Comparison of ENCODE assay signal across 15 cellular contexts in the genomic region with DNA sequence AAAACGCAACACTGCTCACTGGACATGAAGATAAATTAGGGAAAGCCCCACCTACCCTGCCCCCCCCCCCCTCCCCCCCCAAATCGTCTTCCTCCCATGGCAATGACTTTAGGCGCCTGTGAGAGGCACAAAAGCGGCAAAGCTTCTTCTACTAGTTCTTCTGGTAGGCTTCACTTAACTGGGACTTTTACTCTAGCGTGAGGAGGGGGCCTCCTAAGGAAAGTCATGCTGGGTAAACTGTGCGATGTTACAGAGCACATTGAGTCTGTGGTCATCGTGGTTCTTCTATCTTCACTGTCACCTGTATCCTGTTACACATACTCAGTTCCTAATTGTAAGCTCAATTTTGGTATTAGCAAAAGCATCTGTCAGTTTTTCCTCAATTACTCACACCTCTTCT. TPM values are rescaled to one million over a fixed set of nuclear protein-coding genes. Genes with fewer than 3 reads are reported as not detected.
A peak's percentile ranks its signal among the peaks of the same experiment; 100 is the strongest.
DNase-seq lines count a peak whose midpoint lies in the region; ATAC-seq, FAIRE-seq and TF ChIP-seq lines count a peak whose summit lies in the region.
"Had no signal": no experiment of that assay in that cellular context is flagged by ENCODE, and none has a peak within 500 bp of the region (broad histone marks: within the 10 kb centered on the region; RNA-seq: fewer than 3 reads in every experiment).

No MANE protein-coding gene starts in this region.

- no peak overlapping the region for H2AFZ ChIP-seq in K562 (ENCODE audit: low read depth, low read length)

- H3K4me3 ChIP-seq in left ventricle myocardium inferior = no peak overlapping the region
- H3K4me3 ChIP-seq in K562 = no peak overlapping the region

- ATAC-seq in Right ventricle myocardium inferior (no peak), K562 (peak; percentile 41), left colon (no peak)
- ATAC-seq in stimulated activated effector memory CD8-positive, alpha-beta T cell treated with anti-CD3 and anti-CD28 coated beads, Interleukin-12 subunit alpha, Interleukin-12 subunit beta, amount 100 ng/mL, for 72 hours = peak; percentile 60
- ATAC-seq: Panc1 had no signal

- no peak overlapping the region for H3K9ac ChIP-seq in K562 (ENCODE audit: insufficient read depth in 1 of 2, low read depth in 2 of 2, low read length in 2 of 2)

- in situ Hi-C loops in K562 (cut with MboI) = no loop called here

- 29% methylated on average over 6 of the region's 7 CpGs for WGBS in K562 (ENCODE audit: insufficient coverage, low coverage, missing lambda C conversion rate)

- peak overlapping the region; percentile 9; the same call in 1 of the 2 replicates for H3K4me2 ChIP-seq in K562 (ENCODE audit: insufficient read depth, low read length)

- no peak for TF ChIP-seq CTCF in left ventricle myocardium inferior (IDR thresholded peaks at IDR 0.05; ENCODE audit: borderline replicate concordance)
- TF ChIP-seq CTCF in K562 (IDR thresholded peaks at IDR 0.05 in 2 of 3, conservative IDR thresholded peaks at IDR 0.05 in 1 of 3; ENCODE audit: insufficient read depth in 2 of 3, low read depth in 1 of 3, low read length in 3 of 3) = no peak
- no peak for TF ChIP-seq CTCF in Calu3 (IDR thresholded peaks at IDR 0.05; ENCODE audit: unreplicated experiment)

- H3K4me1 ChIP-seq in left ventricle myocardium inferior (peaks cover 96% of the 10 kb centered on the region), K562 (replicated peaks in 1 of 2; ENCODE audit: control insufficient read depth in 2 of 2, insufficient read depth in 2 of 2, low read length in 2 of 2) (peaks cover 10 to 18% of the 10 kb centered on the region in 2 experiments)

- DNase-seq in left ventricle myocardium inferior (no peak), Right ventricle myocardium inferior (ENCODE audit: missing footprints) (no peak), Kasumi-1 (lab: John Stamatoyannopoulos, UW) (peak; percentile 88 to 94), K562 (ENCODE audit: extremely low read depth in 1 of 4, low spot score in 3 of 4) (peak in 3 of 4 experiments; percentile 51 to 59 (median 56)), left colon (no peak), foreskin melanocyte (no peak), Calu3 (no peak)
- DNase-seq in stimulated activated effector memory CD8-positive, alpha-beta T cell treated with anti-CD3 and anti-CD28 coated beads, Interleukin-12 subunit alpha, Interleukin-12 subunit beta, amount 100 ng/mL, for 72 hours (ENCODE audit: low spot score in 2 of 2) = no peak
- DNase-seq: activated CD4-positive, alpha-beta T cell treated with anti-CD3 and anti-CD28 coated beads for 4 hours; activated gamma-delta T cell treated with Interleukin-2 at 50 U/mL for 16 hours; NCI-H2029; NCI-H526; T-cell had no signal

- H3K9me3 ChIP-seq in left ventricle myocardium inferior (replicated peaks) (no peaks in the 10 kb centered on the region), K562 (replicated peaks; ENCODE audit: control insufficient read depth, insufficient read depth, low read depth, low read length) (no peaks in the 10 kb centered on the region)

- peaks cover 56% of the 10 kb centered on the region for H3K36me3 ChIP-seq in left ventricle myocardium inferior
- H3K36me3 ChIP-seq in K562 (ENCODE audit: control insufficient read depth, insufficient read depth, low read length) = peaks cover 89% of the 10 kb centered on the region

- no peaks in the 10 kb centered on the region for H3K27me3 Mint-ChIP-seq in Calu3 (ENCODE audit: unreplicated experiment)
- H3K27me3 Mint-ChIP-seq: T-cell had no signal

- peak; percentile 36; the same call in 1 of the 2 replicates for TF ChIP-seq EP300 in K562 (IDR thresholded peaks at IDR 0.05; ENCODE audit: low read length)

- H3K4me3 Mint-ChIP-seq in stimulated activated effector memory CD8-positive, alpha-beta T cell treated with anti-CD3 and anti-CD28 coated beads, Interleukin-12 subunit alpha, Interleukin-12 subunit beta, amount 100 ng/mL, for 72 hours = no peak overlapping the region
- H3K4me3 Mint-ChIP-seq in Calu3 (ENCODE audit: low read depth, unreplicated experiment) = no peak overlapping the region
- H3K4me3 Mint-ChIP-seq: T-cell had no signal

- no peak for TF ChIP-seq POLR2A in K562 (conservative IDR thresholded peaks at IDR 0.05)

- CTCF ChIA-PET in K562 (lab: Yijun Ruan, JAX; ENCODE audit: low intra/inter-chr PET ratio) (no interaction called here), Calu3 (lab: Charles Lee) (no interaction called here)

- no peaks in the 10 kb centered on the region for H3K9me3 Mint-ChIP-seq in stimulated activated effector memory CD8-positive, alpha-beta T cell treated with anti-CD3 and anti-CD28 coated beads, Interleukin-12 subunit alpha, Interleukin-12 subunit beta, amount 100 ng/mL, for 72 hours
- no peaks in the 10 kb centered on the region for H3K9me3 Mint-ChIP-seq in Calu3 (ENCODE audit: low read depth, unreplicated experiment)
- H3K9me3 Mint-ChIP-seq: T-cell had no signal

- POLR2A ChIA-PET in K562 (lab: Yijun Ruan, JAX) = interaction anchor here (0.5 to 3.0 kb wide), 5 partner anchors 10 to 32 kb away, joined by 3 to 12 read pairs (median 3); no protein-coding TSS in a partner anchor

- peaks cover 88% of the 10 kb centered on the region for H3K36me3 Mint-ChIP-seq in stimulated activated effector memory CD8-positive, alpha-beta T cell treated with anti-CD3 and anti-CD28 coated beads, Interleukin-12 subunit alpha, Interleukin-12 subunit beta, amount 100 ng/mL, for 72 hours
- peaks cover 53% of the 10 kb centered on the region for H3K36me3 Mint-ChIP-seq in Calu3 (ENCODE audit: insufficient read depth, unreplicated experiment)

- H3K27ac ChIP-seq in left ventricle myocardium inferior (replicated peaks) (peak overlapping the region; percentile 60), K562 (ENCODE audit: extremely low read depth, low read depth, low read length) (peak overlapping the region; percentile 33; the same call in 2 of the 3 replicates)

- H3K4me1 Mint-ChIP-seq in stimulated activated effector memory CD8-positive, alpha-beta T cell treated with anti-CD3 and anti-CD28 coated beads, Interleukin-12 subunit alpha, Interleukin-12 subunit beta, amount 100 ng/mL, for 72 hours = peaks cover 49% of the 10 kb centered on the region
- H3K4me1 Mint-ChIP-seq in Calu3 (ENCODE audit: low read depth, unreplicated experiment) = no peaks in the 10 kb centered on the region

- no peak for TF ChIP-seq RAD21 in K562 (CRISPR knock-in tag; conservative IDR thresholded peaks at IDR 0.05 in 1 of 2, IDR thresholded peaks at IDR 0.05 in 1 of 2)

- peaks cover 76% of the 10 kb centered on the region for H3K79me2 ChIP-seq in K562 (ENCODE audit: control insufficient read depth, insufficient read depth, low read length)

- H3K27ac Mint-ChIP-seq in stimulated activated effector memory CD8-positive, alpha-beta T cell treated with anti-CD3 and anti-CD28 coated beads, Interleukin-12 subunit alpha, Interleukin-12 subunit beta, amount 100 ng/mL, for 72 hours = peak overlapping the region; percentile 74
- no peak overlapping the region for H3K27ac Mint-ChIP-seq in Calu3 (ENCODE audit: unreplicated experiment)

- H3K27me3 ChIP-seq in left ventricle myocardium inferior (ENCODE audit: low read depth) = no peaks in the 10 kb centered on the region
- H3K27me3 ChIP-seq in K562 (ENCODE audit: control insufficient read depth in 2 of 2, insufficient read depth in 2 of 2, low read length in 2 of 2) = no peaks in the 10 kb centered on the region

- no peak for FAIRE-seq in K562 (lab: Jason Lieb, UNC)
- FAIRE-seq: endometrium had no signal

- BruUV-seq in K562 (replicated peaks; lab: Mats Ljungman, UMichigan) (no TSS peak), Calu3 (replicated peaks; lab: Mats Ljungman, UMichigan) (no TSS peak)

- H3K9me1 ChIP-seq in K562 (ENCODE audit: control insufficient read depth, insufficient read depth, low read length) = peaks cover 2% of the 10 kb centered on the region

- intact Hi-C loops in left ventricle myocardium inferior (cut with micrococcal nuclease) (no loop called here), Right ventricle myocardium inferior (cut with DNase I) (no loop called here), K562 (cut with micrococcal nuclease) (no loop called here), left colon (cut with DNase I, micrococcal nuclease) (no loop called here), Calu3 (cut with micrococcal nuclease; ENCODE audit: unreplicated experiment) (no loop called here)

- H4K20me1 ChIP-seq in K562 (replicated peaks; ENCODE audit: control insufficient read depth, insufficient read depth, low read length) = peaks cover 24% of the 10 kb centered on the region

RNA-seq across cellular contexts. Expression of gene HSPB1, which starts 25.1 kb away (rescaled TPM):
- 2,037 TPM for total RNA-seq in left ventricle myocardium inferior
- 3,139 TPM for total RNA-seq in Right ventricle myocardium inferior
- 7.2 and 18.6 TPM in 2 replicates for total RNA-seq in K562 (2011; cell fraction: chromatin; rRNA removed; ENCODE audit: low replicate concordance)
- 37.0 and 39.4 TPM in 2 replicates for total RNA-seq in K562 (2011; cell fraction: nucleolus; rRNA removed)
- total RNA-seq in K562 (2011; cell fraction: nucleoplasm; rRNA removed) = 25.3 and 28.7 TPM in 2 replicates
- 138 and 216 TPM in 2 replicates for total RNA-seq in K562 (2014; rRNA removed)
- total RNA-seq in K562 (2014; rRNA removed; fragmentation: Illumina TruSeq; extraction: Trizol) = 16.0 and 27.1 TPM in 2 replicates
- 180 TPM in 2 replicates for total RNA-seq in K562 (2015; rRNA removed; fragmentation: Illumina TruSeq; extraction: Trizol)
- total RNA-seq in K562 (2021) = 522 and 565 TPM in 2 replicates
- 44.8 and 88.9 TPM in 2 replicates for polyA plus RNA-seq in K562 (2011; rRNA removed)
- 114 and 636 TPM in 2 replicates for polyA plus RNA-seq in K562 (2011; cell fraction: cytosol; rRNA removed)
- 55.5 and 127 TPM in 2 replicates for polyA plus RNA-seq in K562 (2011; cell fraction: nucleus; rRNA removed)
- polyA plus RNA-seq in K562 (2012) = 343 and 551 TPM in 2 replicates
- 258 and 607 TPM in 2 replicates for polyA plus RNA-seq in K562 (2014; fragmentation: Illumina TruSeq; extraction: Trizol)
- polyA plus RNA-seq in K562 (2014; fragmentation: Nextera tagmentation; extraction: Ambion mirVana) = 100 to 1,000 TPM in 1 of 2 experiments, 10 to 100 TPM in 1; 97.3 to 128 TPM
- polyA plus RNA-seq in K562 (2014; rRNA removed) = 283 and 298 TPM in 2 replicates
- polyA minus RNA-seq in K562 (2011; rRNA and poly(A)+ RNA removed) = 7.3 and 10.1 TPM in 2 replicates
- 107 and 110 TPM in 2 replicates for polyA minus RNA-seq in K562 (2011; cell fraction: cytosol; rRNA and poly(A)+ RNA removed)
- polyA minus RNA-seq in K562 (2011; cell fraction: nucleus; rRNA and poly(A)+ RNA removed) = 19.9 and 22.8 TPM in 2 replicates
- 100 to 1,000 TPM; 327 to 513 TPM for total RNA-seq in left colon
- 72.7 and 135 TPM in 2 replicates for total RNA-seq in Calu3 (2022)

RNA-seq across cellular contexts. Expression of gene YWHAG, which starts 31.2 kb away (rescaled TPM):
- 223 TPM for total RNA-seq in left ventricle myocardium inferior
- 243 TPM for total RNA-seq in Right ventricle myocardium inferior
- total RNA-seq in K562 (2011; cell fraction: chromatin; rRNA removed; ENCODE audit: low replicate concordance) = 60.5 and 71.2 TPM in 2 replicates
- 39.9 and 41.7 TPM in 2 replicates for total RNA-seq in K562 (2011; cell fraction: nucleolus; rRNA removed)
- total RNA-seq in K562 (2011; cell fraction: nucleoplasm; rRNA removed) = 59.5 and 77.9 TPM in 2 replicates
- 50.3 and 53.2 TPM in 2 replicates for total RNA-seq in K562 (2014; rRNA removed)
- total RNA-seq in K562 (2014; rRNA removed; fragmentation: Illumina TruSeq; extraction: Trizol) = 144 and 155 TPM in 2 replicates
- total RNA-seq in K562 (2015; rRNA removed; fragmentation: Illumina TruSeq; extraction: Trizol) = 135 and 136 TPM in 2 replicates
- total RNA-seq in K562 (2021) = 238 and 246 TPM in 2 replicates
- 67.6 and 94.5 TPM in 2 replicates for polyA plus RNA-seq in K562 (2011; rRNA removed)
- 43.4 and 52.2 TPM in 2 replicates for polyA plus RNA-seq in K562 (2011; cell fraction: cytosol; rRNA removed)
- 30.1 and 40.2 TPM in 2 replicates for polyA plus RNA-seq in K562 (2011; cell fraction: nucleus; rRNA removed)
- polyA plus RNA-seq in K562 (2012) = 142 and 212 TPM in 2 replicates
- 200 and 204 TPM in 2 replicates for polyA plus RNA-seq in K562 (2014; fragmentation: Illumina TruSeq; extraction: Trizol)
- polyA plus RNA-seq in K562 (2014; fragmentation: Nextera tagmentation; extraction: Ambion mirVana) = 10 to 100 TPM; 30.4 to 37.6 TPM
- polyA plus RNA-seq in K562 (2014; rRNA removed) = 74.9 and 83.6 TPM in 2 replicates
- polyA minus RNA-seq in K562 (2011; rRNA and poly(A)+ RNA removed) = 142 and 187 TPM in 2 replicates
- 110 and 154 TPM in 2 replicates for polyA minus RNA-seq in K562 (2011; cell fraction: cytosol; rRNA and poly(A)+ RNA removed)
- polyA minus RNA-seq in K562 (2011; cell fraction: nucleus; rRNA and poly(A)+ RNA removed) = 23.0 and 31.1 TPM in 2 replicates
- 100 to 1,000 TPM in 1 of 2 donors, 10 to 100 TPM in 1; 83.3 to 106 TPM for total RNA-seq in left colon
- total RNA-seq in Calu3 (2022) = 113 and 122 TPM in 2 replicates

Comparison
In these comparisons a context has a peak if more than half of its experiments do, and no peak if none do; other contexts are left out.
1. DNase-seq: peak in Kasumi-1 (2 of 2) and K562 (3 of 4); none in left ventricle myocardium inferior (single experiment), Right ventricle myocardium inferior (single experiment), stimulated activated effector memory CD8-positive, alpha-beta T cell treated with anti-CD3 and anti-CD28 coated beads, Interleukin-12 subunit alpha, Interleukin-12 subunit beta, amount 100 ng/mL, for 72 hours (0 of 2), left colon (0 of 2), foreskin melanocyte (single experiment) and Calu3 (single experiment).
2. ATAC-seq: peak in K562 (single experiment) and stimulated activated effector memory CD8-positive, alpha-beta T cell treated with anti-CD3 and anti-CD28 coated beads, Interleukin-12 subunit alpha, Interleukin-12 subunit beta, amount 100 ng/mL, for 72 hours (single experiment); none in Right ventricle myocardium inferior (single experiment) and left colon (single experiment).